ENCODE assay signal across 8 cellular contexts in genomic region chr5:143002459-143003327, GRCh38.
DNase-seq lines count a peak whose midpoint lies in the region; ATAC-seq and TF ChIP-seq lines count a peak whose summit lies in the region.

No MANE protein-coding gene starts in this region.

- H3K36me3 ChIP-seq in ovary: no peaks in the 10 kb centered on the region

- ATAC-seq in GM18511 (IDR thresholded peaks at IDR 0.05; ENCODE audit: unreplicated experiment) (peak; percentile 77), HG02943 (IDR thresholded peaks at IDR 0.05; ENCODE audit: low read depth, unreplicated experiment) (peak; percentile 64)

- H3K4me3 ChIP-seq in AG10803 (ENCODE audit: low read length) (no peak overlapping the region), fibroblast of pulmonary artery (replicated peaks; ENCODE audit: low read depth, low read length) (no peak overlapping the region), ovary (no peak overlapping the region)

- WGBS in ovary, 3 donors: 11 to 16% (median 12%) methylated on average over 7 of the region's 7 CpGs

- DNase-seq in AG10803 (ENCODE audit: low read depth) (peak; percentile 96), NCI-H748 (lab: John Stamatoyannopoulos, UW; ENCODE audit: unreplicated experiment) (peak; percentile 25), fibroblast of pulmonary artery (ENCODE audit: low read depth) (peak; percentile 99), ovary (no peak), ecto neural progenitor cell (ENCODE audit: low spot score) (no peak)
- DNase-seq in activated T-cell treated with anti-CD3 and anti-CD28 coated beads, Interleukin-2, amount 50 U/mL, for 1 hour: peak; percentile 34

- no peaks in the 10 kb centered on the region for H3K27me3 ChIP-seq in ovary

- TF ChIP-seq POLR2A in ovary (IDR thresholded peaks at IDR 0.05): no peak

- H3K4me1 ChIP-seq in ovary (ENCODE audit: insufficient read depth): peaks cover 7% of the 10 kb centered on the region

- intact Hi-C loops in ovary (cut with DNase I): loop anchor here in 1 of 4 donors (10.0 kb wide), 1 partner anchor 402 kb away; the partner anchor contains the start of gene NR3C1

- H3K9me3 ChIP-seq in ovary: no peaks in the 10 kb centered on the region

- TF ChIP-seq EP300 in ovary (IDR thresholded peaks at IDR 0.05): no peak

- TF ChIP-seq CTCF in AG10803 (conservative IDR thresholded peaks at IDR 0.05; ENCODE audit: low read length) (peak; percentile 64), fibroblast of pulmonary artery (IDR thresholded peaks at IDR 0.05; ENCODE audit: low read length, missing control alignments) (peak; percentile 56), ovary (IDR thresholded peaks at IDR 0.05) (peak in 2 of 3 donors; percentile 42 to 45)

- H3K27ac ChIP-seq in ovary: peak overlapping the region in 1 of 2 donors; percentile 36

Comparison
In these comparisons a context has a peak if more than half of its experiments do, and no peak if none do; other contexts are left out.
1. DNase-seq: peak in AG10803 (single experiment), NCI-H748 (single experiment), activated T-cell treated with anti-CD3 and anti-CD28 coated beads, Interleukin-2, amount 50 U/mL, for 1 hour (single experiment) and fibroblast of pulmonary artery (single experiment); none in ovary (0 of 5) and ecto neural progenitor cell (single experiment).
2. Peak in every context shown above with its lines, with median percentiles within 50 percentile points of each other: CTCF ChIP-seq.